Comparison of ENCODE assay signal across 24 cellular contexts in the genomic region with DNA sequence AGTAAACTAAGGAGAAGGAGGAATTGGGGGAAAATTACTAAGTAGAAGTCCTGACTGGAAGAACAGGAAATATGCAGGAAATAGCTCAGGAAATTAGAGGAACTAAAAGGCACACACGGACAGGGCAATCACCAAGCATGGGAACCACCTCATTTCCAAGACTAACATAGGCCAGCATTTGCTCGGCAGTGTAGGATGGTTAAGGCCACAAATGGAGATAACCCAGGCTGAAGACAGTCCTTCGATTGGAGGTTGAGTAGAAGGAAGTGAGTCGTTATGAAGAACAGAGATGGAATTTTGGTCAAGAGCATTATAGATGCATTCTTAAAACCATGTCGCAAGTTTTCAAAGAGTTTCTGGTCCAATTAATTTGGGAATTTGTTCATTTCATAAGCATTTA.
DNase-seq lines count a peak whose midpoint lies in the region; ATAC-seq and TF ChIP-seq lines count a peak whose summit lies in the region.
"Had no signal": no experiment of that assay in that cellular context is flagged by ENCODE, and none has a peak within 500 bp of the region (broad histone marks: within the 10 kb centered on the region; RNA-seq: fewer than 3 reads in every experiment).

No MANE protein-coding gene starts in this region.

- CTCF ChIA-PET in mammary epithelial cell (lab: Charles Lee; ENCODE audit: low non-redundant PET): no interaction called here
- CTCF ChIA-PET in MCF 10A (lab: Yijun Ruan, JAX): interaction anchor here (0.7 kb wide), 1 partner anchor 40 kb away, joined by 3 read pairs; no protein-coding TSS in a partner anchor

- no peaks in the 10 kb centered on the region for H3K79me2 ChIP-seq in mammary epithelial cell (ENCODE audit: insufficient read depth, low read length)

- in situ Hi-C loops in mammary epithelial cell (cut with MboI; ENCODE audit: low sequenced_read_pairs in 2 of 2): no loop called here

- H3K27ac ChIP-seq in mammary epithelial cell (ENCODE audit: insufficient read depth, low read depth, low read length) (no peak overlapping the region), uterus (no peak overlapping the region)
- H3K27ac ChIP-seq: 22Rv1, esophagus muscularis mucosa, HL-60, neural progenitor cell, SJCRH30 had no signal

- BruUV-seq in mammary epithelial cell (replicated peaks; lab: Mats Ljungman, UMichigan): no TSS peak
- BruUV-seq in MCF 10A (replicated peaks; lab: Mats Ljungman, UMichigan): no TSS peak

- TF ChIP-seq POLR2A in uterus (IDR thresholded peaks at IDR 0.05): no peak

- H2AFZ ChIP-seq in mammary epithelial cell (ENCODE audit: low read depth, low read length): no peak overlapping the region
- H2AFZ ChIP-seq: neural progenitor cell had no signal

- no peaks in the 10 kb centered on the region for H3K36me3 ChIP-seq in mammary epithelial cell (ENCODE audit: insufficient read depth, low read length)
- no peaks in the 10 kb centered on the region for H3K36me3 ChIP-seq in adipocyte (ENCODE audit: control insufficient read depth, insufficient read depth, low read length, severe bottlenecking)
- no peaks in the 10 kb centered on the region for H3K36me3 ChIP-seq in uterus
- H3K36me3 ChIP-seq: BE2C, esophagus muscularis mucosa, neural progenitor cell had no signal

- TF ChIP-seq CTCF in mammary epithelial cell (conservative IDR thresholded peaks at IDR 0.05 in 1 of 2, IDR thresholded peaks at IDR 0.05 in 1 of 2; ENCODE audit: extremely low read depth in 1 of 2, insufficient read depth in 1 of 2, low read depth in 1 of 2, low read length in 2 of 2): no peak
- TF ChIP-seq CTCF in MCF 10A (IDR thresholded peaks at IDR 0.05; ENCODE audit: unreplicated experiment): no peak
- no peak for TF ChIP-seq CTCF in uterus (IDR thresholded peaks at IDR 0.05)

- intact Hi-C loops in mammary epithelial cell (cut with micrococcal nuclease): no loop called here
- intact Hi-C loops in MCF 10A (cut with micrococcal nuclease): no loop called here
- intact Hi-C loops in uterus (cut with DNase I; ENCODE audit: low total_unique reads): no loop called here
- intact Hi-C loops in posterior vena cava (cut with DNase I): no loop called here

- no peak overlapping the region for H3K4me2 ChIP-seq in mammary epithelial cell (ENCODE audit: insufficient read depth, low read depth, low read length)
- H3K4me2 ChIP-seq: neural progenitor cell had no signal

- H4K20me1 ChIP-seq in mammary epithelial cell (ENCODE audit: insufficient read depth, low read length): no peaks in the 10 kb centered on the region

- dilution Hi-C loops in mammary epithelial cell (cut with HindIII; ENCODE audit: low sequenced_read_pairs): no loop called here

- H3K27me3 Mint-ChIP-seq in MCF 10A (ENCODE audit: insufficient read depth, unreplicated experiment): peaks cover 10% of the 10 kb centered on the region

- H3K4me1 Mint-ChIP-seq in MCF 10A (ENCODE audit: insufficient read depth, unreplicated experiment): peaks cover 44% of the 10 kb centered on the region
- H3K4me1 Mint-ChIP-seq: activated naive CD8-positive, alpha-beta T cell treated with anti-CD3 and anti-CD28 coated beads, Interleukin-2, amount 10 ng/mL, durations not matched to agents 7 days and 5 days; neural progenitor cell had no signal

- no peak for ATAC-seq in GM21737 (IDR thresholded peaks at IDR 0.05; ENCODE audit: unreplicated experiment)
- ATAC-seq: activated CD8-positive, alpha-beta T cell treated with anti-CD3 and anti-CD28 coated beads, Interleukin-2, amount 10 ng/mL, durations not matched to agents 7 days and 5 days; T-cell had no signal

- DNase-seq in mammary epithelial cell (peak; percentile 15), MCF 10A (ENCODE audit: unreplicated experiment) (no peak), adipocyte (ENCODE audit: low read depth) (peak; percentile 50), fibroblast of peridontal ligament (ENCODE audit: extremely low read depth) (peak; percentile 48), uterus (no peak), posterior vena cava (ENCODE audit: low spot score) (no peak)
- no peak for DNase-seq in central memory CD4-positive, alpha-beta T cell
- DNase-seq: activated CD4-positive, CD25-positive, alpha-beta regulatory T cell treated with anti-CD3 and anti-CD28 coated beads, Interleukin-2, amount 50 U/mL, for 72 hours; activated CD8-positive, alpha-beta T cell treated with anti-CD3 and anti-CD28 coated beads, Interleukin-2, amount 10 ng/mL, durations not matched to agents 7 days and 5 days; activated effector memory CD4-positive, alpha-beta T cell treated with anti-CD3 and anti-CD28 coated beads, Interleukin-2, amount 50 U/mL, for 16 hours; activated naive CD8-positive, alpha-beta T cell treated with anti-CD3 and anti-CD28 coated beads, Interleukin-2, amount 10 ng/mL, durations not matched to agents 7 days and 5 days; BE2C; cortex of kidney; NCI-H1436 treated with DMSO at 0.1 percent for 48 hours; NCI-H524; posterior cingulate gyrus; SJCRH30; stimulated activated CD8-positive, alpha-beta memory T cell treated with anti-CD3 and anti-CD28 coated beads, Interleukin-4, amount 100 ng/mL, for 48 hours; T-cell had no signal

- H3K36me3 Mint-ChIP-seq in MCF 10A (ENCODE audit: insufficient read depth, unreplicated experiment): no peaks in the 10 kb centered on the region
- H3K36me3 Mint-ChIP-seq: activated naive CD8-positive, alpha-beta T cell treated with anti-CD3 and anti-CD28 coated beads, Interleukin-2, amount 10 ng/mL, durations not matched to agents 7 days and 5 days; neural progenitor cell; T-cell had no signal

- no peak overlapping the region for H3K27ac Mint-ChIP-seq in MCF 10A (ENCODE audit: low read depth, unreplicated experiment)
- H3K27ac Mint-ChIP-seq: activated CD8-positive, alpha-beta T cell treated with anti-CD3 and anti-CD28 coated beads, Interleukin-2, amount 10 ng/mL, durations not matched to agents 7 days and 5 days; activated naive CD8-positive, alpha-beta T cell treated with anti-CD3 and anti-CD28 coated beads, Interleukin-2, amount 10 ng/mL, durations not matched to agents 7 days and 5 days; neural progenitor cell; T-cell had no signal

- no peak overlapping the region for H3K9ac ChIP-seq in mammary epithelial cell (ENCODE audit: insufficient read depth, low read length)
- no peak overlapping the region for H3K9ac ChIP-seq in adipocyte (ENCODE audit: low read length)
- H3K9ac ChIP-seq: neural progenitor cell had no signal

- no peak overlapping the region for H3K4me3 Mint-ChIP-seq in MCF 10A (ENCODE audit: unreplicated experiment)
- H3K4me3 Mint-ChIP-seq: activated CD8-positive, alpha-beta T cell treated with anti-CD3 and anti-CD28 coated beads, Interleukin-2, amount 10 ng/mL, durations not matched to agents 7 days and 5 days; activated naive CD8-positive, alpha-beta T cell treated with anti-CD3 and anti-CD28 coated beads, Interleukin-2, amount 10 ng/mL, durations not matched to agents 7 days and 5 days; neural progenitor cell; T-cell had no signal

- H3K27me3 ChIP-seq in mammary epithelial cell (ENCODE audit: insufficient read depth, low read length) (no peaks in the 10 kb centered on the region), adipocyte (replicated peaks; ENCODE audit: control insufficient read depth, insufficient read depth, low read length) (no peaks in the 10 kb centered on the region), uterus (no peaks in the 10 kb centered on the region)
- H3K27me3 ChIP-seq: BE2C, esophagus muscularis mucosa, neural progenitor cell, SJCRH30 had no signal

- H3K4me1 ChIP-seq in mammary epithelial cell (ENCODE audit: insufficient read depth, low read length): peaks cover 4% of the 10 kb centered on the region
- H3K4me1 ChIP-seq in adipocyte (ENCODE audit: control insufficient read depth, insufficient read depth, low read length): peaks cover 47% of the 10 kb centered on the region
- no peaks in the 10 kb centered on the region for H3K4me1 ChIP-seq in uterus
- H3K4me1 ChIP-seq: esophagus muscularis mucosa, neural progenitor cell, SJCRH30 had no signal

- peaks cover under 1% of the 10 kb centered on the region for H3K9me3 Mint-ChIP-seq in MCF 10A (ENCODE audit: unreplicated experiment)
- H3K9me3 Mint-ChIP-seq: activated naive CD8-positive, alpha-beta T cell treated with anti-CD3 and anti-CD28 coated beads, Interleukin-2, amount 10 ng/mL, durations not matched to agents 7 days and 5 days; neural progenitor cell had no signal

- POLR2A ChIA-PET in MCF 10A (lab: Yijun Ruan, JAX): no interaction called here

- WGBS in mammary epithelial cell (ENCODE audit: low coverage, missing lambda C conversion rate): 83% methylated on average over 5 of the region's 5 CpGs

- H3K9me3 ChIP-seq in mammary epithelial cell (replicated peaks; ENCODE audit: insufficient read depth, low read length) (no peaks in the 10 kb centered on the region), adipocyte (ENCODE audit: control insufficient read depth, low read length) (no peaks in the 10 kb centered on the region), uterus (no peaks in the 10 kb centered on the region)
- H3K9me3 ChIP-seq: BE2C, esophagus muscularis mucosa, SJCRH30 had no signal

- H3K4me3 ChIP-seq in mammary epithelial cell (replicated peaks in 1 of 3; ENCODE audit: insufficient read depth in 1 of 3, low read depth in 2 of 3, low read length in 3 of 3) (no peak overlapping the region), adipocyte (ENCODE audit: low read length) (no peak overlapping the region), uterus (no peak overlapping the region)
- H3K4me3 ChIP-seq: esophagus muscularis mucosa, neural progenitor cell, SJCRH30 had no signal

Comparison
In these comparisons a context has a peak if more than half of its experiments do, and no peak if none do; other contexts are left out.
1. DNase-seq: peak in mammary epithelial cell (single experiment), adipocyte (single experiment) and fibroblast of peridontal ligament (single experiment); none in MCF 10A (single experiment), central memory CD4-positive, alpha-beta T cell (single experiment), uterus (0 of 2) and posterior vena cava (single experiment).